Comparison of ENCODE assay signal across 11 cellular contexts in genomic region chr5:160469156-160470144, GRCh38. TPM values are rescaled to one million over a fixed set of nuclear protein-coding genes. Genes with fewer than 3 reads are reported as not detected.
DNase-seq lines count a peak whose midpoint lies in the region; ATAC-seq, FAIRE-seq and TF ChIP-seq lines count a peak whose summit lies in the region.
"Had no signal": no experiment of that assay in that cellular context is flagged by ENCODE, and none has a peak within 500 bp of the region (broad histone marks: within the 10 kb centered on the region; RNA-seq: fewer than 3 reads in every experiment).

No MANE protein-coding gene starts in this region.

- H2AFZ ChIP-seq in KMS-11 (ENCODE audit: low read depth) (peak overlapping the region; percentile 6; the same call in 1 of the 2 replicates), astrocyte (ENCODE audit: low read depth, low read length) (no peak overlapping the region)

- no peaks in the 10 kb centered on the region for H3K27me3 ChIP-seq in GM06990 (replicated peaks; ENCODE audit: control insufficient read depth, insufficient read depth, low read length)
- H3K27me3 ChIP-seq in KMS-11 (ENCODE audit: insufficient read depth, low read depth) = no peaks in the 10 kb centered on the region
- H3K27me3 ChIP-seq in astrocyte (ENCODE audit: insufficient read depth, low read length) = no peaks in the 10 kb centered on the region

- FAIRE-seq in astrocyte (lab: Jason Lieb, UNC) = no peak

- H3K27ac ChIP-seq in KMS-11 = peak overlapping the region; percentile 79
- H3K27ac ChIP-seq in astrocyte (ENCODE audit: low read depth, low read length) = peak overlapping the region; percentile 12

- H3K27ac Mint-ChIP-seq in astrocyte (ENCODE audit: unreplicated experiment) = no peak overlapping the region
- H3K27ac Mint-ChIP-seq in nephron = peak overlapping the region; percentile 45 to 84 (median 53)

- CTCF ChIA-PET in HEK293T (lab: Yijun Ruan, JAX) = no interaction called here

- H3K27me3 Mint-ChIP-seq in astrocyte (ENCODE audit: low read depth, unreplicated experiment) (no peaks in the 10 kb centered on the region), nephron (ENCODE audit: low read depth) (peaks cover under 1% of the 10 kb centered on the region)

- peaks cover 2% of the 10 kb centered on the region for H3K36me3 ChIP-seq in GM06990 (ENCODE audit: control insufficient read depth, insufficient read depth, low read length)
- H3K36me3 ChIP-seq in KMS-11 (ENCODE audit: insufficient read depth) = no peaks in the 10 kb centered on the region
- H3K36me3 ChIP-seq in astrocyte (ENCODE audit: insufficient read depth, low read length) = no peaks in the 10 kb centered on the region

- H3K4me3 ChIP-seq in GM06990 (replicated peaks; ENCODE audit: low read depth, low read length) (peak overlapping the region; percentile 94), KMS-11 (IDR thresholded peaks at IDR 0.05; ENCODE audit: insufficient read depth, low read depth, low read length) (no peak overlapping the region), astrocyte (ENCODE audit: insufficient read depth, low read depth, low read length) (no peak overlapping the region)

- H3K36me3 Mint-ChIP-seq in astrocyte (ENCODE audit: low read depth, unreplicated experiment) = no peaks in the 10 kb centered on the region
- H3K36me3 Mint-ChIP-seq in nephron (ENCODE audit: low read depth) = no peaks in the 10 kb centered on the region

- H3K79me2 ChIP-seq in KMS-11 (ENCODE audit: insufficient read depth, low read depth) (peaks cover 69% of the 10 kb centered on the region), astrocyte (ENCODE audit: insufficient read depth, low read length) (no peaks in the 10 kb centered on the region)

- H3K4me3 Mint-ChIP-seq in astrocyte (ENCODE audit: unreplicated experiment) (no peak overlapping the region), nephron (peak overlapping the region in 2 of 3 experiments; percentile 38 to 46)

- no peak for DNase-seq in GM06990 (ENCODE audit: extremely low read depth, insufficient read length)
- no peak for DNase-seq in astrocyte (ENCODE audit: low read depth)
- DNase-seq in HEK293T (ENCODE audit: extremely low spot score) = no peak
- DNase-seq in NCI-H146 (lab: John Stamatoyannopoulos, UW) = no peak
- DNase-seq: left colon, NCI-H748 treated with DMSO at 0.1 percent for 48 hours, retina, T1000 had no signal

- H3K9me3 Mint-ChIP-seq in astrocyte (ENCODE audit: unreplicated experiment) (no peaks in the 10 kb centered on the region), nephron (no peaks in the 10 kb centered on the region)

- H3K4me1 ChIP-seq in KMS-11 (ENCODE audit: low read depth, poor library complexity, severe bottlenecking) (peaks cover 51% of the 10 kb centered on the region), astrocyte (ENCODE audit: insufficient read depth, low read length) (peaks cover 34% of the 10 kb centered on the region)

- H3K9me3 ChIP-seq in astrocyte (ENCODE audit: insufficient read depth, low read depth, low read length) = no peaks in the 10 kb centered on the region

- ATAC-seq in HG03025 (IDR thresholded peaks at IDR 0.05; ENCODE audit: low FRiP score, unreplicated experiment) = no peak
- ATAC-seq: left colon had no signal

- peak overlapping the region; percentile 61; the same call in 1 of the 2 replicates for H3K9ac ChIP-seq in KMS-11
- H3K9ac ChIP-seq in astrocyte (ENCODE audit: low read length) = no peak overlapping the region

- POLR2A ChIA-PET in HEK293T (lab: Yijun Ruan, JAX) = no interaction called here

- H3K4me2 ChIP-seq in KMS-11 (peak overlapping the region; percentile 78), astrocyte (ENCODE audit: low read length) (peak overlapping the region; percentile 24)

- H3K4me1 Mint-ChIP-seq in astrocyte (ENCODE audit: low read depth, unreplicated experiment) = peaks cover 7% of the 10 kb centered on the region
- H3K4me1 Mint-ChIP-seq in nephron = peaks cover 46% of the 10 kb centered on the region

- H4K20me1 ChIP-seq in KMS-11 (ENCODE audit: insufficient read depth) (no peaks in the 10 kb centered on the region), astrocyte (ENCODE audit: insufficient read depth, low read length) (no peaks in the 10 kb centered on the region)

- no peak for TF ChIP-seq CTCF in GM06990 (IDR thresholded peaks at IDR 0.05; ENCODE audit: insufficient read depth, low read length, poor library complexity, severe bottlenecking)
- no peak for TF ChIP-seq CTCF in KMS-11 (conservative IDR thresholded peaks at IDR 0.05; ENCODE audit: low read depth, low read length)
- no peak for TF ChIP-seq CTCF in astrocyte (IDR thresholded peaks at IDR 0.05; ENCODE audit: insufficient read depth, low read depth, low read length)
- TF ChIP-seq CTCF in nephron (IDR thresholded peaks at IDR 0.05; ENCODE audit: unreplicated experiment in 3 of 3) = no peak

TF ChIP-seq in HEK293T, 16 proteins besides CTCF, POLR2A, EP300 and RAD21:
- TF ChIP-seq SP1 (IDR thresholded peaks at IDR 0.05) (no peak), TARDBP (IDR thresholded peaks at IDR 0.05) (no peak), LEF1 (IDR thresholded peaks at IDR 0.05; ENCODE audit: borderline replicate concordance) (no peak), L3MBTL2 (conservative IDR thresholded peaks at IDR 0.05) (no peak), NFRKB (IDR thresholded peaks at IDR 0.05) (no peak), ZNF384 (IDR thresholded peaks at IDR 0.05) (no peak), SUZ12 (IDR thresholded peaks at IDR 0.05) (no peak), CTBP1 (IDR thresholded peaks at IDR 0.05; ENCODE audit: borderline replicate concordance) (no peak), FOXA1 (IDR thresholded peaks at IDR 0.05) (no peak), FOXK2 (IDR thresholded peaks at IDR 0.05) (no peak), HDGF (IDR thresholded peaks at IDR 0.05; ENCODE audit: borderline replicate concordance) (no peak), ARNT (IDR thresholded peaks at IDR 0.05) (no peak), FOXM1 (IDR thresholded peaks at IDR 0.05; ENCODE audit: borderline replicate concordance) (no peak), ELF4 (IDR thresholded peaks at IDR 0.05) (no peak), BHLHE40 (IDR thresholded peaks at IDR 0.05; ENCODE audit: borderline replicate concordance) (no peak)

RNA-seq across cellular contexts. Expression of gene PTTG1, which starts 47.8 kb away (rescaled TPM):
- 12.7 and 20.4 TPM in 2 replicates for total RNA-seq in astrocyte

RNA-seq across cellular contexts. Expression of gene SLU7, which starts 50.6 kb away (rescaled TPM):
- total RNA-seq in astrocyte = 46.1 and 48.4 TPM in 2 replicates
